ENCODE assay signal across 1 cellular context in the genomic region with DNA sequence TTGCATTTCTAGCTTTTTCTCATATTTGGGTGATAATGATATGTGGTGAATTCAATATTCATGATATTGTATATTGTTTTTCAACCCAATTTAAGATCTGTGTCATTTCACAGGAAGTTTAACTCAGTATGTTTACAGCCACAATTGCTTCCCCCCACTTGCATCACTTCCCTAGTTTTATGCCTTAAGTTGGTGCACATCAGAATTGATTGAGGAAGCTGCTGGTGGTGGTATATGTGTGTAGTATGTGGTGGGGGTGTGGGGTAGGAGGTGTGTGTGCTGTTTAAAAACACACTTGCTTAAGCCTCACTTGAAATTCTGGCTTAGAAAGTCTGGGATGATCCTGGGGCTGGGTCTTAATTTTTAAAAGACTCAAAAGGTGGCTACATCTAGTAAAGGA.
TF ChIP-seq lines count a peak whose summit lies in the region.

No MANE protein-coding gene starts in this region.

TF ChIP-seq in SK-N-SH, 30 proteins besides CTCF, POLR2A, EP300 and RAD21 (continued from another document):
- TF ChIP-seq, protein P1, sequence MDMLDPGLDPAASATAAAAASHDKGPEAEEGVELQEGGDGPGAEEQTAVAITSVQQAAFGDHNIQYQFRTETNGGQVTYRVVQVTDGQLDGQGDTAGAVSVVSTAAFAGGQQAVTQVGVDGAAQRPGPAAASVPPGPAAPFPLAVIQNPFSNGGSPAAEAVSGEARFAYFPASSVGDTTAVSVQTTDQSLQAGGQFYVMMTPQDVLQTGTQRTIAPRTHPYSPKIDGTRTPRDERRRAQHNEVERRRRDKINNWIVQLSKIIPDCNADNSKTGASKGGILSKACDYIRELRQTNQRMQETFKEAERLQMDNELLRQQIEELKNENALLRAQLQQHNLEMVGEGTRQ (IDR thresholded peaks at IDR 0.05; ENCODE audit: borderline replicate concordance, low read depth, low read length), result no peak
- TF ChIP-seq TEAD4 (IDR thresholded peaks at IDR 0.05; ENCODE audit: borderline replicate concordance, insufficient read depth), result no peak
- no peak for TF ChIP-seq POLR2AphosphoS5 (IDR thresholded peaks at IDR 0.05; ENCODE audit: low read depth, low read length)
- TF ChIP-seq EZH2phosphoT487 (IDR thresholded peaks at IDR 0.05; ENCODE audit: borderline replicate concordance, low read depth), result no peak
- TF ChIP-seq, protein P2, sequence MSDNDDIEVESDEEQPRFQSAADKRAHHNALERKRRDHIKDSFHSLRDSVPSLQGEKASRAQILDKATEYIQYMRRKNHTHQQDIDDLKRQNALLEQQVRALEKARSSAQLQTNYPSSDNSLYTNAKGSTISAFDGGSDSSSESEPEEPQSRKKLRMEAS (IDR thresholded peaks at IDR 0.05; ENCODE audit: low read depth), result no peak
- no peak for TF ChIP-seq FOXJ3 (CRISPR knock-in tag; IDR thresholded peaks at IDR 0.05)
- TF ChIP-seq RCOR1 (IDR thresholded peaks at IDR 0.05; ENCODE audit: low read length), result no peak
- no peak for TF ChIP-seq SMC3 (IDR thresholded peaks at IDR 0.05; ENCODE audit: low read depth, low read length)
- TF ChIP-seq MEF2A (IDR thresholded peaks at IDR 0.05; ENCODE audit: borderline replicate concordance, low read depth), result no peak
- no peak for TF ChIP-seq ELF1 (IDR thresholded peaks at IDR 0.05)
